ENCODE assay signal across 31 cellular contexts in the genomic region with DNA sequence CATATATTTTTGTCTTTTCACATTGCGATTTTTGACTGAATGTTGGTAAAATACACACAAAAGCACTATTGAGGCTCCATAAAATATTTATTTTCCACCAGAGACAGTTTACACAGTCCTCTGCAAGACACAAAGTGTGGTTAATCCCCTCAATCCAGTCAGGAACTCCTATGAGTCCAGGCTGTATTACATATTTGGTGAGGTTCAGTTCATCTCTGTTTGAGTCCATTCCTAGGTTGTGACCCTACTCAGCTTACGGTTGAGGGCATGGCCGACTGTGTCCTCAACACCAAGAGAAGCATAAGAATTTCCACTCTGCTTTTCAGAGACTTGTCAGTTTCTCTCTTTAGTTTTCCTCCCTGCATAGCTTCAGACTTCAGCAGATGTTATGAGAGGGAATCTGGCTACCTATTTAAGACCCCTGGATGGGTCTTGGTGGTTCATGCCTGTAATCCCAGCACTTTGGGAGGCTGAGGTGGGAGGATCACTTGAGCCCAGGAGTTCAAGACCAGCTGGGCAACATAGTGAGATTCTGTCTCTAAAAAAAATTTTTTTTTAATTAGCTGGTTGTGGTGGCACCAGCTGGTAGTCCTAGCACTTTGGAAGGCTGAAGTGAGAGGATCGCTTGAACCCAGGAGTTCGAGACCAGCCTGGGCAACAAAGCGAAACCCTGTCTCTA.
"Had no signal": no experiment of that assay in that cellular context is flagged by ENCODE, and none has a peak within 500 bp of the region (broad histone marks: within the 10 kb centered on the region; RNA-seq: fewer than 3 reads in every experiment).

No MANE protein-coding gene starts in this region.

- H3K36me3 ChIP-seq: adrenal gland, esophagus muscularis mucosa, gastrocnemius medialis, heart left ventricle had no signal

- ATAC-seq: activated CD4-positive, alpha-beta T cell treated with anti-CD3 and anti-CD28 coated beads for 36 hours; activated CD8-positive, alpha-beta memory T cell treated with anti-CD3 and anti-CD28 coated beads, Interleukin-2, amount 10 ng/mL, durations not matched to agents 7 days and 5 days; activated CD8-positive, alpha-beta T cell treated with anti-CD3 and anti-CD28 coated beads, Interleukin-2, amount 10 ng/mL, durations not matched to agents 7 days and 5 days; activated naive CD8-positive, alpha-beta T cell treated with anti-CD3 and anti-CD28 coated beads, Interleukin-2, amount 50 U/mL, for 24 hours; body of pancreas; effector memory CD8-positive, alpha-beta T cell; foreskin keratinocyte; gastrocnemius medialis; heart left ventricle had no signal

- H3K4me1 ChIP-seq: body of pancreas, gastrocnemius medialis had no signal

- H3K9me3 ChIP-seq: adrenal gland, body of pancreas, esophagus muscularis mucosa, gastrocnemius medialis, heart left ventricle had no signal

- H3K27ac ChIP-seq: adrenal gland, body of pancreas, esophagus muscularis mucosa, foreskin keratinocyte, gastrocnemius medialis, heart left ventricle had no signal

- DNase-seq: activated CD4-positive, alpha-beta memory T cell treated with anti-CD3 and anti-CD28 coated beads for 36 hours; activated CD4-positive, alpha-beta T cell treated with anti-CD3 and anti-CD28 coated beads for 36 hours; activated CD4-positive, alpha-beta T cell treated with anti-CD3 and anti-CD28 coated beads, Interleukin-2, amount 10 ng/mL, durations not matched to agents 24 days and 14 days; activated CD4-positive, CD25-positive, alpha-beta regulatory T cell; activated CD4-positive, CD25-positive, alpha-beta regulatory T cell treated with anti-CD3 and anti-CD28 coated beads, Interleukin-2, amount 50 U/mL, for 72 hours; activated CD8-positive, alpha-beta memory T cell treated with anti-CD3 and anti-CD28 coated beads, Interleukin-2, amount 10 ng/mL, durations not matched to agents 7 days and 5 days; activated CD8-positive, alpha-beta memory T cell treated with anti-CD3 and anti-CD28 coated beads, Interleukin-2, amount 50 U/mL, for 4 hours; activated CD8-positive, alpha-beta T cell treated with anti-CD3 and anti-CD28 coated beads, Interleukin-2, amount 10 ng/mL, durations not matched to agents 7 days and 5 days; activated effector memory CD4-positive, alpha-beta T cell treated with anti-CD3 and anti-CD28 coated beads, Interleukin-2, amount 50 U/mL, for 16 hours; activated naive CD4-positive, alpha-beta T cell treated with anti-CD3 and anti-CD28 coated beads for 36 hours; activated naive CD8-positive, alpha-beta T cell treated with anti-CD3 and anti-CD28 coated beads for 36 hours; activated naive CD8-positive, alpha-beta T cell treated with anti-CD3 and anti-CD28 coated beads, Interleukin-2, amount 50 U/mL, for 24 hours; activated T-cell treated with anti-CD3 and anti-CD28 coated beads, Interleukin-2, amount 50 U/mL, for 1 hour; activated T-cell treated with anti-CD3 and anti-CD28 coated beads, Interleukin-2, amount 50 U/mL, for 48 hours; adrenal gland; amygdala; aorta; body of pancreas; caudate nucleus; cortex of kidney; dermis blood vessel endothelial cell; effector CD4-positive, alpha-beta T cell; effector memory CD8-positive, alpha-beta T cell; erythroblast; foreskin keratinocyte; gastrocnemius medialis; glutamatergic neuron; heart left ventricle; T-helper 2 cell had no signal

- FAIRE-seq: colon had no signal

- H3K4me3 ChIP-seq: adrenal gland, body of pancreas, esophagus muscularis mucosa, gastrocnemius medialis, heart left ventricle had no signal

- H3K27me3 ChIP-seq: adrenal gland, body of pancreas, esophagus muscularis mucosa, foreskin keratinocyte had no signal
